In the genomic region with DNA sequence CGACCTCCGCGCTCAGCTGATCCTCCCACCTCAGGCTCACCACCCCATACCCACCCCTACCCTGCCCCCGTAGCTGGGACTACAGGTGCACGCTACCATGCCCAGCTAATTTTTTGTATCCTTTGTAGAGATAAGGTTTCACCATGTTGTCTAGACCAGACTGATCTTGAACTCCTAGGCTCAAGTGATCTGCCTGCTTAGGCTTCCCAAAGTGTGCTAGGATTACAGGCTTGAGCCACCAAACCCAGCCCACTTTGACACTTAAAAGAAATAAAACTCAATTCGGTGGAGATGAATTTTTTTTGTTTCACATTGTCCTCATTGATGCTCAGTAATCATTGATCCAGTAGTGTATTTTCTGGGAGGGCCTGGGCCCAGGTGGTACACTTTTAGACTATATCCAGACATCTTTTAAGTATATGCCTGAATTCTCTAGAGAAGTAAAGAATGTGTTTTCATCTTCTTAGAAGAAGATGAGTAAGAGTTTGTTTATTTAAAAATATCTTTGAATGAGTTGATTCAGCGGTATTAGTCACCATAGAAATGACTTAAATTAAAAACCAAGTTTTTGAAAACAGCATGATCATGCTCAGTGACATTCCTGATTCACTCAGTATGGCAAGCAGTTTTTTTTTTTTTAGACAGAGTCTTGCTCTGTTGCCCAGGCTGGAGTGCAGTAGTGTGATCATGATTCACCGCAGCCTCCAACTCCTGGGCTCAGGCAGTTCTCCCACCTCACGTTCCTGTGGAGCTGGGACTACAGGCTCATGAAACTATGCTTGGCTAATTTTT, we compare ENCODE assay signal across 8 cellular contexts. TPM values are rescaled to one million over a fixed set of nuclear protein-coding genes. Genes with fewer than 3 reads are reported as not detected.
DNase-seq lines count a peak whose midpoint lies in the region; ATAC-seq and TF ChIP-seq lines count a peak whose summit lies in the region.

No MANE protein-coding gene starts in this region.

- H3K4me3 ChIP-seq in prostate gland, result no peak overlapping the region

- no peaks in the 10 kb centered on the region for H3K27me3 Mint-ChIP-seq in activated CD4-positive, alpha-beta T cell treated with anti-CD3 and anti-CD28 coated beads, Interleukin-2, amount 10 ng/mL, durations not matched to agents 24 days and 14 days
- no peaks in the 10 kb centered on the region for H3K27me3 Mint-ChIP-seq in activated CD4-positive, alpha-beta T cell treated with anti-CD3 and anti-CD28 coated beads, Interleukin-2, amount 10 ng/mL, durations not matched to agents 7 days and 5 days
- no peaks in the 10 kb centered on the region for H3K27me3 Mint-ChIP-seq in stimulated activated naive CD8-positive, alpha-beta T cell treated with anti-CD3 and anti-CD28 coated beads, Interleukin-15, amount 100 ng/mL, for 72 hours

- no peaks in the 10 kb centered on the region for H3K9me3 Mint-ChIP-seq in activated CD4-positive, alpha-beta T cell treated with anti-CD3 and anti-CD28 coated beads, Interleukin-2, amount 10 ng/mL, durations not matched to agents 24 days and 14 days
- H3K9me3 Mint-ChIP-seq in activated CD4-positive, alpha-beta T cell treated with anti-CD3 and anti-CD28 coated beads, Interleukin-2, amount 10 ng/mL, durations not matched to agents 7 days and 5 days, result no peaks in the 10 kb centered on the region
- H3K9me3 Mint-ChIP-seq in stimulated activated naive CD8-positive, alpha-beta T cell treated with anti-CD3 and anti-CD28 coated beads, Interleukin-15, amount 100 ng/mL, for 72 hours, result no peaks in the 10 kb centered on the region

- H3K27me3 ChIP-seq in prostate gland (replicated peaks; ENCODE audit: insufficient read depth), result no peaks in the 10 kb centered on the region

- no peak for DNase-seq in activated CD4-positive, alpha-beta T cell treated with anti-CD3 and anti-CD28 coated beads, Interleukin-2, amount 10 ng/mL, durations not matched to agents 24 days and 14 days
- DNase-seq in activated CD4-positive, alpha-beta T cell treated with anti-CD3 and anti-CD28 coated beads, Interleukin-2, amount 50 U/mL, for 1 hour, result no peak
- DNase-seq in activated CD4-positive, alpha-beta T cell treated with anti-CD3 and anti-CD28 coated beads, Interleukin-2, amount 10 ng/mL, durations not matched to agents 7 days and 5 days, result no peak
- DNase-seq in fibroblast of the conjunctiva (ENCODE audit: low read depth) (peak; percentile 78), cardiac septum (ENCODE audit: low spot score) (no peak), prostate gland (ENCODE audit: low spot score) (no peak)
- no peak for DNase-seq in stimulated activated naive CD8-positive, alpha-beta T cell treated with anti-CD3 and anti-CD28 coated beads, Interleukin-15, amount 100 ng/mL, for 72 hours

- no peak overlapping the region for H3K27ac ChIP-seq in prostate gland

- intact Hi-C loops in activated CD4-positive, alpha-beta T cell treated with anti-CD3 and anti-CD28 coated beads, Interleukin-2, amount 10 ng/mL, durations not matched to agents 24 days and 14 days (cut with micrococcal nuclease), result loop anchor here (1.0 kb wide), 1 partner anchor 10 kb away; no protein-coding TSS in a partner anchor
- intact Hi-C loops in cardiac septum (cut with DNase I), result no loop called here
- intact Hi-C loops in prostate gland (cut with DNase I), result no loop called here

- peak overlapping the region; percentile 72 for H3K27ac Mint-ChIP-seq in activated CD4-positive, alpha-beta T cell treated with anti-CD3 and anti-CD28 coated beads, Interleukin-2, amount 10 ng/mL, durations not matched to agents 24 days and 14 days
- H3K27ac Mint-ChIP-seq in activated CD4-positive, alpha-beta T cell treated with anti-CD3 and anti-CD28 coated beads, Interleukin-2, amount 10 ng/mL, durations not matched to agents 7 days and 5 days, result peak overlapping the region; percentile 60
- H3K27ac Mint-ChIP-seq in stimulated activated naive CD8-positive, alpha-beta T cell treated with anti-CD3 and anti-CD28 coated beads, Interleukin-15, amount 100 ng/mL, for 72 hours, result peak overlapping the region; percentile 22 to 71

- TF ChIP-seq POLR2A in prostate gland (IDR thresholded peaks at IDR 0.05), result no peak

- CTCF ChIA-PET in activated CD4-positive, alpha-beta T cell treated with anti-CD3 and anti-CD28 coated beads, Interleukin-2, amount 10 ng/mL, durations not matched to agents 7 days and 5 days (lab: Charles Lee), result interaction anchor here (0.6 kb wide), 1 partner anchor 13 kb away, joined by 5 read pairs; no protein-coding TSS in a partner anchor

- H3K4me3 Mint-ChIP-seq in activated CD4-positive, alpha-beta T cell treated with anti-CD3 and anti-CD28 coated beads, Interleukin-2, amount 10 ng/mL, durations not matched to agents 24 days and 14 days, result peak overlapping the region; percentile 55
- no peak overlapping the region for H3K4me3 Mint-ChIP-seq in activated CD4-positive, alpha-beta T cell treated with anti-CD3 and anti-CD28 coated beads, Interleukin-2, amount 10 ng/mL, durations not matched to agents 7 days and 5 days
- no peak overlapping the region for H3K4me3 Mint-ChIP-seq in stimulated activated naive CD8-positive, alpha-beta T cell treated with anti-CD3 and anti-CD28 coated beads, Interleukin-15, amount 100 ng/mL, for 72 hours

- no peaks in the 10 kb centered on the region for H3K36me3 ChIP-seq in prostate gland

- H3K36me3 Mint-ChIP-seq in activated CD4-positive, alpha-beta T cell treated with anti-CD3 and anti-CD28 coated beads, Interleukin-2, amount 10 ng/mL, durations not matched to agents 24 days and 14 days (ENCODE audit: low read depth), result peaks cover 22% of the 10 kb centered on the region
- peaks cover 15% of the 10 kb centered on the region for H3K36me3 Mint-ChIP-seq in activated CD4-positive, alpha-beta T cell treated with anti-CD3 and anti-CD28 coated beads, Interleukin-2, amount 10 ng/mL, durations not matched to agents 7 days and 5 days (ENCODE audit: low read depth)

- H3K4me1 ChIP-seq in prostate gland (replicated peaks), result no peaks in the 10 kb centered on the region

- no peaks in the 10 kb centered on the region for H3K9me3 ChIP-seq in prostate gland

- 80% methylated on average over 9 of the region's 9 CpGs for WGBS in prostate gland

- peaks cover 23% of the 10 kb centered on the region for H3K4me1 Mint-ChIP-seq in activated CD4-positive, alpha-beta T cell treated with anti-CD3 and anti-CD28 coated beads, Interleukin-2, amount 10 ng/mL, durations not matched to agents 24 days and 14 days
- H3K4me1 Mint-ChIP-seq in activated CD4-positive, alpha-beta T cell treated with anti-CD3 and anti-CD28 coated beads, Interleukin-2, amount 10 ng/mL, durations not matched to agents 7 days and 5 days, result peaks cover 40% of the 10 kb centered on the region
- peaks cover 65% of the 10 kb centered on the region for H3K4me1 Mint-ChIP-seq in stimulated activated naive CD8-positive, alpha-beta T cell treated with anti-CD3 and anti-CD28 coated beads, Interleukin-15, amount 100 ng/mL, for 72 hours

- no peak for TF ChIP-seq CTCF in prostate gland (IDR thresholded peaks at IDR 0.05)

- POLR2A ChIA-PET in activated CD4-positive, alpha-beta T cell treated with anti-CD3 and anti-CD28 coated beads, Interleukin-2, amount 10 ng/mL, durations not matched to agents 7 days and 5 days (lab: Charles Lee), result no interaction called here

- ATAC-seq in stimulated activated naive CD8-positive, alpha-beta T cell treated with anti-CD3 and anti-CD28 coated beads, Interleukin-15, amount 100 ng/mL, for 72 hours, result peak; percentile 64
- no peak for ATAC-seq in GM19324 (IDR thresholded peaks at IDR 0.05; ENCODE audit: low FRiP score, unreplicated experiment)

RNA-seq across cellular contexts. Expression of a gene that starts 57.8 kb away (rescaled TPM):
- 79.1 and 79.7 TPM in 2 replicates for total RNA-seq in activated CD4-positive, alpha-beta T cell treated with anti-CD3 and anti-CD28 coated beads, Interleukin-2, amount 10 ng/mL, durations not matched to agents 24 days and 14 days
- total RNA-seq in activated CD4-positive, alpha-beta T cell treated with anti-CD3 and anti-CD28 coated beads, Interleukin-2, amount 10 ng/mL, durations not matched to agents 7 days and 5 days, result 100 to 1,000 TPM; 163 to 198 TPM
- 29.3 TPM for total RNA-seq in cardiac septum
- total RNA-seq in prostate gland, result 10 to 100 TPM; 39.4 to 54.4 TPM
